ENCODE assay signal across 19 cellular contexts in genomic region chr20:23092409-23092756, GRCh38. TPM values are rescaled to one million over a fixed set of nuclear protein-coding genes. Genes with fewer than 3 reads are reported as not detected.
DNase-seq lines count a peak whose midpoint lies in the region; ATAC-seq and TF ChIP-seq lines count a peak whose summit lies in the region.
"Had no signal": no experiment of that assay in that cellular context is flagged by ENCODE, and none has a peak within 500 bp of the region (broad histone marks: within the 10 kb centered on the region; RNA-seq: fewer than 3 reads in every experiment).

No MANE protein-coding gene starts in this region.

- CTCF ChIA-PET in HEK293 (lab: Yijun Ruan, JAX): no interaction called here

- H3K27ac ChIP-seq in HEK293 (ENCODE audit: extremely low read depth, low read depth, low read length): no peak overlapping the region
- H3K27ac ChIP-seq: KMS-11, RWPE1 had no signal

- POLR2A ChIA-PET in HEK293 (lab: Yijun Ruan, JAX): no interaction called here

- H3K4me1 ChIP-seq in HEK293 (ENCODE audit: control insufficient read depth, insufficient read depth, low read length): peaks cover 7% of the 10 kb centered on the region; the same call in 1 of the 2 replicates

- TF ChIP-seq CTCF in HEK293 (tag by site-specific recombination; IDR thresholded peaks at IDR 0.05) (no peak), cardiac fibroblast (IDR thresholded peaks at IDR 0.05; ENCODE audit: low read depth, low read length) (no peak)

- peak; percentile 74 for DNase-seq in NCI-H345 (lab: John Stamatoyannopoulos, UW)
- DNase-seq in cardiac fibroblast (ENCODE audit: low read depth in 2 of 2): peak; percentile 21 to 36
- peak; percentile 70 to 77 for DNase-seq in lung microvascular endothelial cell (ENCODE audit: low read depth in 2 of 2)
- DNase-seq in SK-N-DZ (ENCODE audit: low spot score): no peak
- no peak for DNase-seq in middle frontal gyrus (ENCODE audit: extremely low spot score, low spot score)
- DNase-seq in kidney glomerular epithelial cell (lab: John Stamatoyannopoulos, UW): no peak
- DNase-seq: activated CD4-positive, alpha-beta memory T cell treated with anti-CD3 and anti-CD28 coated beads, Interleukin-2, amount 10 ng/mL, durations not matched to agents 7 days and 5 days; endodermal cell; glutamatergic neuron; naive B cell; stimulated activated CD4-positive, alpha-beta T cell treated with anti-CD3 and anti-CD28 coated beads, Interleukin-2, amount 100 ng/mL, for 48 hours had no signal

- H3K9me3 ChIP-seq in HEK293 (ENCODE audit: control insufficient read depth, insufficient read depth, low read depth, low read length): no peaks in the 10 kb centered on the region
- H3K9me3 ChIP-seq: tibial nerve had no signal

- ATAC-seq in GM21390 (IDR thresholded peaks at IDR 0.05; ENCODE audit: unreplicated experiment): no peak

- no peaks in the 10 kb centered on the region for H3K36me3 ChIP-seq in HEK293 (ENCODE audit: control insufficient read depth in 2 of 2, insufficient read depth in 1 of 2, low read length in 2 of 2)
- H3K36me3 ChIP-seq: tibial nerve had no signal

- H3K4me3 ChIP-seq in HEK293 (ENCODE audit: low read depth, low read length) (no peak overlapping the region), cardiac fibroblast (replicated peaks in 1 of 2; ENCODE audit: low read depth in 2 of 2, low read length in 2 of 2) (no peak overlapping the region)
- H3K4me3 ChIP-seq: GM23338, tibial nerve had no signal

TF ChIP-seq in HEK293, 187 proteins besides CTCF, POLR2A, EP300 and RAD21 (continues in another document):
- TF ChIP-seq ZNF837 (tag by site-specific recombination; IDR thresholded peaks at IDR 0.05) (no peak), HOXD13 (CRISPR knock-in tag; IDR thresholded peaks at IDR 0.05; ENCODE audit: borderline replicate concordance) (no peak), TRIM28 (IDR thresholded peaks at IDR 0.05; ENCODE audit: borderline replicate concordance, low read length) (no peak; the same call in 1 of the 2 replicates), ZNF626 (tag by site-specific recombination; IDR thresholded peaks at IDR 0.05) (no peak), FEZF1 (tag by site-specific recombination; IDR thresholded peaks at IDR 0.05) (peak; percentile 37; the same call in 1 of the 2 replicates), ZXDB (tag by site-specific recombination; IDR thresholded peaks at IDR 0.05) (peak; percentile 50; the same call in 1 of the 2 replicates), ZNF530 (tag by site-specific recombination; IDR thresholded peaks at IDR 0.05; ENCODE audit: low read depth) (no peak), ZNF10 (tag by site-specific recombination; IDR thresholded peaks at IDR 0.05) (no peak), YY1 (tag by site-specific recombination; IDR thresholded peaks at IDR 0.05) (no peak), ZNF549 (tag by site-specific recombination; IDR thresholded peaks at IDR 0.05) (no peak), ZSCAN5A (tag by site-specific recombination; IDR thresholded peaks at IDR 0.05) (no peak), ZNF16 (tag by site-specific recombination; IDR thresholded peaks at IDR 0.05; ENCODE audit: low read depth) (no peak), OVOL3 (tag by site-specific recombination; IDR thresholded peaks at IDR 0.05) (no peak), ZNF548 (tag by site-specific recombination; IDR thresholded peaks at IDR 0.05) (no peak)
- TF ChIP-seq, protein P1, sequence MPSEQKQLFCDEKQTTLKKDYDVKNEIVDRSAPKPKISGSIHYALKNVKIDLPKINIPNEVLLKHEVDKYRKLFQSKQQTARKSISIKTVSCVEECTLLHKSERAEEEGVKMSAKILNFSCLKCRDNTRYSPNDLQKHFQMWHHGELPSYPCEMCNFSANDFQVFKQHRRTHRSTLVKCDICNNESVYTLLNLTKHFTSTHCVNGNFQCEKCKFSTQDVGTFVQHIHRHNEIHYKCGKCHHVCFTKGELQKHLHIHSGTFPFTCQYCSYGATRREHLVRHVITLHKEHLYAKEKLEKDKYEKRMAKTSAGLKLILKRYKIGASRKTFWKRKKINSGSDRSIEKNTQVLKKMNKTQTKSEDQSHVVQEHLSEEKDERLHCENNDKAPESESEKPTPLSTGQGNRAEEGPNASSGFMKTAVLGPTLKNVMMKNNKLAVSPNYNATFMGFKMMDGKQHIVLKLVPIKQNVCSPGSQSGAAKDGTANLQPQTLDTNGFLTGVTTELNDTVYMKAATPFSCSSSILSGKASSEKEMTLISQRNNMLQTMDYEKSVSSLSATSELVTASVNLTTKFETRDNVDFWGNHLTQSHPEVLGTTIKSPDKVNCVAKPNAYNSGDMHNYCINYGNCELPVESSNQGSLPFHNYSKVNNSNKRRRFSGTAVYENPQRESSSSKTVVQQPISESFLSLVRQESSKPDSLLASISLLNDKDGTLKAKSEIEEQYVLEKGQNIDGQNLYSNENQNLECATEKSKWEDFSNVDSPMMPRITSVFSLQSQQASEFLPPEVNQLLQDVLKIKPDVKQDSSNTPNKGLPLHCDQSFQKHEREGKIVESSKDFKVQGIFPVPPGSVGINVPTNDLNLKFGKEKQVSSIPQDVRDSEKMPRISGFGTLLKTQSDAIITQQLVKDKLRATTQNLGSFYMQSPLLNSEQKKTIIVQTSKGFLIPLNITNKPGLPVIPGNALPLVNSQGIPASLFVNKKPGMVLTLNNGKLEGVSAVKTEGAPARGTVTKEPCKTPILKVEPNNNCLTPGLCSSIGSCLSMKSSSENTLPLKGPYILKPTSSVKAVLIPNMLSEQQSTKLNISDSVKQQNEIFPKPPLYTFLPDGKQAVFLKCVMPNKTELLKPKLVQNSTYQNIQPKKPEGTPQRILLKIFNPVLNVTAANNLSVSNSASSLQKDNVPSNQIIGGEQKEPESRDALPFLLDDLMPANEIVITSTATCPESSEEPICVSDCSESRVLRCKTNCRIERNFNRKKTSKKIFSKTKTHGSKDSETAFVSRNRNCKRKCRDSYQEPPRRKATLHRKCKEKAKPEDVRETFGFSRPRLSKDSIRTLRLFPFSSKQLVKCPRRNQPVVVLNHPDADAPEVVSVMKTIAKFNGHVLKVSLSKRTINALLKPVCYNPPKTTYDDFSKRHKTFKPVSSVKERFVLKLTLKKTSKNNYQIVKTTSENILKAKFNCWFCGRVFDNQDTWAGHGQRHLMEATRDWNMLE (tag by site-specific recombination; conservative IDR thresholded peaks at IDR 0.05; ENCODE audit: low read depth): no peak
- TF ChIP-seq, protein P2, sequence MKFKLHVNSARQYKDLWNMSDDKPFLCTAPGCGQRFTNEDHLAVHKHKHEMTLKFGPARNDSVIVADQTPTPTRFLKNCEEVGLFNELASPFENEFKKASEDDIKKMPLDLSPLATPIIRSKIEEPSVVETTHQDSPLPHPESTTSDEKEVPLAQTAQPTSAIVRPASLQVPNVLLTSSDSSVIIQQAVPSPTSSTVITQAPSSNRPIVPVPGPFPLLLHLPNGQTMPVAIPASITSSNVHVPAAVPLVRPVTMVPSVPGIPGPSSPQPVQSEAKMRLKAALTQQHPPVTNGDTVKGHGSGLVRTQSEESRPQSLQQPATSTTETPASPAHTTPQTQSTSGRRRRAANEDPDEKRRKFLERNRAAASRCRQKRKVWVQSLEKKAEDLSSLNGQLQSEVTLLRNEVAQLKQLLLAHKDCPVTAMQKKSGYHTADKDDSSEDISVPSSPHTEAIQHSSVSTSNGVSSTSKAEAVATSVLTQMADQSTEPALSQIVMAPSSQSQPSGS (tag by site-specific recombination; IDR thresholded peaks at IDR 0.05; ENCODE audit: low read depth): no peak
- TF ChIP-seq, protein P3, sequence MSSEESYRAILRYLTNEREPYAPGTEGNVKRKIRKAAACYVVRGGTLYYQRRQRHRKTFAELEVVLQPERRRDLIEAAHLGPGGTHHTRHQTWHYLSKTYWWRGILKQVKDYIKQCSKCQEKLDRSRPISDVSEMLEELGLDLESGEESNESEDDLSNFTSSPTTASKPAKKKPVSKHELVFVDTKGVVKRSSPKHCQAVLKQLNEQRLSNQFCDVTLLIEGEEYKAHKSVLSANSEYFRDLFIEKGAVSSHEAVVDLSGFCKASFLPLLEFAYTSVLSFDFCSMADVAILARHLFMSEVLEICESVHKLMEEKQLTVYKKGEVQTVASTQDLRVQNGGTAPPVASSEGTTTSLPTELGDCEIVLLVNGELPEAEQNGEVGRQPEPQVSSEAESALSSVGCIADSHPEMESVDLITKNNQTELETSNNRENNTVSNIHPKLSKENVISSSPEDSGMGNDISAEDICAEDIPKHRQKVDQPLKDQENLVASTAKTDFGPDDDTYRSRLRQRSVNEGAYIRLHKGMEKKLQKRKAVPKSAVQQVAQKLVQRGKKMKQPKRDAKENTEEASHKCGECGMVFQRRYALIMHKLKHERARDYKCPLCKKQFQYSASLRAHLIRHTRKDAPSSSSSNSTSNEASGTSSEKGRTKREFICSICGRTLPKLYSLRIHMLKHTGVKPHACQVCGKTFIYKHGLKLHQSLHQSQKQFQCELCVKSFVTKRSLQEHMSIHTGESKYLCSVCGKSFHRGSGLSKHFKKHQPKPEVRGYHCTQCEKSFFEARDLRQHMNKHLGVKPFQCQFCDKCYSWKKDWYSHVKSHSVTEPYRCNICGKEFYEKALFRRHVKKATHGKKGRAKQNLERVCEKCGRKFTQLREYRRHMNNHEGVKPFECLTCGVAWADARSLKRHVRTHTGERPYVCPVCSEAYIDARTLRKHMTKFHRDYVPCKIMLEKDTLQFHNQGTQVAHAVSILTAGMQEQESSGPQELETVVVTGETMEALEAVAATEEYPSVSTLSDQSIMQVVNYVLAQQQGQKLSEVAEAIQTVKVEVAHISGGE (tag by site-specific recombination; conservative IDR thresholded peaks at IDR 0.05; ENCODE audit: low read depth): no peak

RNA-seq across cellular contexts. Expression of gene CD93, which starts 6.3 kb away (rescaled TPM):
- 20.8 and 129 TPM in 2 replicates for total RNA-seq in lung microvascular endothelial cell
- not detected in 2 replicates for polyA plus RNA-seq in SK-N-DZ (2014; cell fraction: cytosol; rRNA removed)
- not detected in 2 replicates for polyA plus RNA-seq in SK-N-DZ (2014; cell fraction: nucleus; rRNA removed)
- total RNA-seq: GM23338, NCI-H460 had no signal
- polyA plus RNA-seq: keratinocyte had no signal

RNA-seq across cellular contexts. Expression of gene THBD, which starts 42.9 kb away (rescaled TPM):
- total RNA-seq in lung microvascular endothelial cell: 3.2 and 9.2 TPM in 2 replicates
- polyA plus RNA-seq in SK-N-DZ (2014; cell fraction: cytosol; rRNA removed): not detected in 2 replicates
- polyA plus RNA-seq in SK-N-DZ (2014; cell fraction: nucleus; rRNA removed): not detected in 2 replicates
- total RNA-seq: activated CD4-positive, alpha-beta memory T cell treated with anti-CD3 and anti-CD28 coated beads, Interleukin-2, amount 10 ng/mL, durations not matched to agents 7 days and 5 days had no signal

RNA-seq across cellular contexts. Expression of gene SSTR4, which starts 57.3 kb away (rescaled TPM):
- not detected in 2 replicates for total RNA-seq in lung microvascular endothelial cell
- not detected in 2 replicates for polyA plus RNA-seq in SK-N-DZ (2014; cell fraction: cytosol; rRNA removed)
- not detected in 2 replicates for polyA plus RNA-seq in SK-N-DZ (2014; cell fraction: nucleus; rRNA removed)
- total RNA-seq: activated CD4-positive, alpha-beta memory T cell treated with anti-CD3 and anti-CD28 coated beads, Interleukin-2, amount 10 ng/mL, durations not matched to agents 7 days and 5 days; GM23338; NCI-H460; tibial nerve had no signal
- polyA plus RNA-seq: GM23338, keratinocyte had no signal

Comparison
In these comparisons a context has a peak if more than half of its experiments do, and no peak if none do; other contexts are left out.
1. DNase-seq: peak in NCI-H345 (single experiment), cardiac fibroblast (2 of 2) and lung microvascular endothelial cell (2 of 2); none in SK-N-DZ (single experiment), middle frontal gyrus (single experiment) and kidney glomerular epithelial cell (single experiment).